8 cellular contexts compared by ENCODE assay signal in the genomic region with DNA sequence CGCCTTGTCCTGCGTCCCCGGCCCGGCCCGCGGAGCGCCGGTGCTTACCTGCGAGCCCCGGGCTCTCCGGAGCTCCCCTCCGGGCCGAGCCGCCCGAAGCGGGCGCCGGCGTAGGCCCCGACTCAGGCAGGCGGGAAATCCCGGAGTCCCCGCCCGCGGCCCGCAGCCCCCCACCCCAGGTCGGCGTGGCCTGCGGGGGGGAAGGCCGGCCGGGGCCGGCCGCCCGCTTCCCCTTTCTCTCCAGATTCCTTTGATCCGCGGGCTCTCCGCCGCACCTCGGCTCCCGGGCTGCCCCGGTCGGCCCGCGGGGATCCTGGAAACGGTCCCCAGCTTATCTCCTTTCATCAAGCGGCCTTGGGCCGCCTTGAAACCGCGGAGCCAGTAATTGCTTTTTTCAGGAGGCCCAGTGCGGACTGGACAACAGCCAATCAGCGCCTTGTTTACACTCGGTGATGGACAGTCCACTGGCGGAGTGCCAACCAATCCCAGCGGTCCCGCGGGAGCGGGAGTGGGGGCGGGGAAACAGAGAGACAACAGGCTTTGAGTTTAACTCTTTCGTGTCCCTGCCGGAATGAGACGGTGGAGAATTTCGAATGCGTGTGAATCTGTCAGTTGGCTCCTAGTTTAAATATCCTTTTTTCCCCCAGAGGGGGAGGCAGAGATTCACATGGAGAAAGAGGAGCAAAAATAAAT. TPM values are rescaled to one million over a fixed set of nuclear protein-coding genes. Genes with fewer than 3 reads are reported as not detected.
DNase-seq lines count a peak whose midpoint lies in the region; ATAC-seq and TF ChIP-seq lines count a peak whose summit lies in the region.

No MANE protein-coding gene starts in this region.

- no peak overlapping the region for H3K4ac ChIP-seq in H9 (ENCODE audit: low read depth, low read length)

- no peak overlapping the region for H2BK15ac ChIP-seq in H9 (ENCODE audit: low read depth, low read length)

- H3K9ac ChIP-seq in H9 (ENCODE audit: extremely low read depth, insufficient read length, low read length): no peak overlapping the region

- no peak for TF ChIP-seq POLR2A in erythroblast (IDR thresholded peaks at IDR 0.05; ENCODE audit: low read length)

- no peak for TF ChIP-seq CTCF in BJ (IDR thresholded peaks at IDR 0.05; ENCODE audit: insufficient read depth, low read depth, low read length)
- TF ChIP-seq CTCF in H9 (conservative IDR thresholded peaks at IDR 0.05): peak; percentile 25; the same call in 1 of the 3 replicates
- TF ChIP-seq CTCF in mesothelial cell of epicardium (IDR thresholded peaks at IDR 0.05; ENCODE audit: unreplicated experiment): peak; percentile 13

- intact Hi-C loops in activated CD4-positive, alpha-beta memory T cell treated with anti-CD3 and anti-CD28 coated beads for 36 hours (cut with micrococcal nuclease): no loop called here

- no peak overlapping the region for H2AK5ac ChIP-seq in H9 (ENCODE audit: insufficient read length, low read length)

- no peak overlapping the region for H2BK5ac ChIP-seq in H9 (ENCODE audit: insufficient read length, low read length)

- H3T11ph ChIP-seq in H9 (ENCODE audit: low read length): no peak overlapping the region

- H3K27me3 ChIP-seq in BJ (ENCODE audit: control insufficient read depth, insufficient read depth, low read length): no peaks in the 10 kb centered on the region
- peaks cover 48% of the 10 kb centered on the region for H3K27me3 ChIP-seq in H9 (ENCODE audit: insufficient read depth, low read length)

- H2BK20ac ChIP-seq in H9 (ENCODE audit: low read depth, low read length, poor library complexity, severe bottlenecking): no peak overlapping the region

- no peaks in the 10 kb centered on the region for H3K79me2 ChIP-seq in H9 (ENCODE audit: insufficient read depth, low read length)

- no peak overlapping the region for H3K18ac ChIP-seq in H9 (ENCODE audit: insufficient read length, low read depth, low read length)

- H3K36me3 Mint-ChIP-seq in H9 (ENCODE audit: insufficient read depth in 1 of 3, low read depth in 3 of 3) (peaks cover 0 to 6% (median 4%) of the 10 kb centered on the region in 3 experiments; a peak in 3 of 7 replicates), mesothelial cell of epicardium (no peaks in the 10 kb centered on the region)
- peaks cover 2% of the 10 kb centered on the region for H3K36me3 Mint-ChIP-seq in activated CD4-positive, alpha-beta memory T cell treated with anti-CD3 and anti-CD28 coated beads for 36 hours

- DNase-seq in BJ (ENCODE audit: low read depth): peak; percentile 92
- DNase-seq in H9: peak; percentile 100
- DNase-seq in NCI-H345 treated with DMSO at 0.1 percent for 48 hours (lab: John Stamatoyannopoulos, UW; ENCODE audit: unreplicated experiment): peak; percentile 100
- peak; percentile 94 for DNase-seq in activated CD4-positive, alpha-beta memory T cell treated with anti-CD3 and anti-CD28 coated beads for 36 hours
- peak; percentile 99 for DNase-seq in erythroblast (lab: John Stamatoyannopoulos, UW)
- DNase-seq in mesothelial cell of epicardium (ENCODE audit: low spot score in 2 of 2, unreplicated experiment in 2 of 2): peak; percentile 100
- peak; percentile 59 for DNase-seq in stimulated activated CD8-positive, alpha-beta memory T cell treated with anti-CD3 and anti-CD28 coated beads, Interleukin-4, amount 100 ng/mL, for 24 hours (ENCODE audit: low read depth)

- no peak overlapping the region for H3K23ac ChIP-seq in H9 (ENCODE audit: insufficient read length, low read depth, low read length)

- H4K20me1 ChIP-seq in H9 (ENCODE audit: control insufficient read depth, insufficient read depth, insufficient read length): no peaks in the 10 kb centered on the region

- no peak overlapping the region for H2BK120ac ChIP-seq in H9 (ENCODE audit: low read depth, low read length, poor library complexity, severe bottlenecking)

- H3K14ac ChIP-seq in H9 (ENCODE audit: insufficient read depth, low read length): no peak overlapping the region

- H3K27ac Mint-ChIP-seq in H9 (no peak overlapping the region), mesothelial cell of epicardium (peak overlapping the region; percentile 98)
- no peak overlapping the region for H3K27ac Mint-ChIP-seq in activated CD4-positive, alpha-beta memory T cell treated with anti-CD3 and anti-CD28 coated beads for 36 hours

- no peak overlapping the region for H3K27ac ChIP-seq in H9 (ENCODE audit: insufficient read length, low read depth, low read length)

- H3K9me3 Mint-ChIP-seq in H9 (peaks cover 0 to 4% of the 10 kb centered on the region in 2 experiments; a peak in 1 of 5 replicates), mesothelial cell of epicardium (no peaks in the 10 kb centered on the region)
- no peaks in the 10 kb centered on the region for H3K9me3 Mint-ChIP-seq in activated CD4-positive, alpha-beta memory T cell treated with anti-CD3 and anti-CD28 coated beads for 36 hours

- H3K4me3 Mint-ChIP-seq in H9: peak overlapping the region; percentile 64 to 84
- peak overlapping the region; percentile 39 for H3K4me3 Mint-ChIP-seq in activated CD4-positive, alpha-beta memory T cell treated with anti-CD3 and anti-CD28 coated beads for 36 hours
- peak overlapping the region; percentile 83 for H3K4me3 Mint-ChIP-seq in mesothelial cell of epicardium

- WGBS in H9 (ENCODE audit: extremely low coverage, insufficient read length, low lambda C conversion rate): no CpG with 5 or more reads among the region's 63 CpGs

- H3K27me3 Mint-ChIP-seq in H9 (ENCODE audit: low read depth) (peaks cover 61% of the 10 kb centered on the region), mesothelial cell of epicardium (ENCODE audit: low read depth) (no peaks in the 10 kb centered on the region)
- peaks cover 52% of the 10 kb centered on the region for H3K27me3 Mint-ChIP-seq in activated CD4-positive, alpha-beta memory T cell treated with anti-CD3 and anti-CD28 coated beads for 36 hours

- H3K4me3 ChIP-seq in BJ (ENCODE audit: low read depth, low read length): peak overlapping the region; percentile 66

- CTCF ChIA-PET in BJ (lab: Yijun Ruan, JAX): interaction anchor here (0.6 to 2.2 kb wide), 6 partner anchors 8 to 99 kb away, joined by 3 to 11 read pairs (median 4); a partner anchor contains a TSS
- CTCF ChIA-PET in activated CD4-positive, alpha-beta memory T cell treated with anti-CD3 and anti-CD28 coated beads for 36 hours (lab: Charles Lee): no interaction called here

- H3K9me3 ChIP-seq in H9 (ENCODE audit: control insufficient read depth, low read depth, low read length): no peaks in the 10 kb centered on the region

- H4K5ac ChIP-seq in H9 (ENCODE audit: insufficient read length, low read depth, low read length): no peak overlapping the region

- H3K4me1 Mint-ChIP-seq in H9: peaks cover 25 to 58% of the 10 kb centered on the region in 2 experiments
- peaks cover 22% of the 10 kb centered on the region for H3K4me1 Mint-ChIP-seq in activated CD4-positive, alpha-beta memory T cell treated with anti-CD3 and anti-CD28 coated beads for 36 hours (ENCODE audit: low read depth)
- peaks cover 63% of the 10 kb centered on the region for H3K4me1 Mint-ChIP-seq in mesothelial cell of epicardium

- H3K4me2 ChIP-seq in H9 (ENCODE audit: insufficient read depth, insufficient read length, low read length): peak overlapping the region; percentile 40

- H3K56ac ChIP-seq in H9 (ENCODE audit: insufficient read length, low read depth, low read length): no peak overlapping the region

- no peak overlapping the region for H4K91ac ChIP-seq in H9 (ENCODE audit: insufficient read length, low read depth, low read length)

- H3K79me1 ChIP-seq in H9 (ENCODE audit: insufficient read depth, low read depth, low read length, poor library complexity, severe bottlenecking): no peaks in the 10 kb centered on the region

- no peaks in the 10 kb centered on the region for H3K4me1 ChIP-seq in H9 (ENCODE audit: insufficient read depth, low read length)

- POLR2A ChIA-PET in BJ (lab: Charles Lee): no interaction called here
- POLR2A ChIA-PET in activated CD4-positive, alpha-beta memory T cell treated with anti-CD3 and anti-CD28 coated beads for 36 hours (lab: Charles Lee): no interaction called here

- ATAC-seq in HG03354 (IDR thresholded peaks at IDR 0.05; ENCODE audit: poor library complexity, severe bottlenecking, unreplicated experiment): no peak

- H4K8ac ChIP-seq in H9 (replicated peaks; ENCODE audit: insufficient read length, low read depth, low read length): no peak overlapping the region

- H3K23me2 ChIP-seq in H9 (ENCODE audit: insufficient read length, low read depth, low read length, poor library complexity, severe bottlenecking): peaks cover 37% of the 10 kb centered on the region

- H3K36me3 ChIP-seq in BJ (ENCODE audit: control insufficient read depth, insufficient read depth, low read length): peaks cover 4% of the 10 kb centered on the region; the same call in 1 of the 2 replicates

- no peak overlapping the region for H2AFZ ChIP-seq in H9 (ENCODE audit: low read length)

- H2BK12ac ChIP-seq in H9 (ENCODE audit: insufficient read length, low read depth, low read length): no peak overlapping the region

RNA-seq across cellular contexts. Expression of a gene that starts 1.4 kb away (rescaled TPM):
- polyA plus RNA-seq in BJ (2011; rRNA removed): 2.3 and 3.1 TPM in 2 replicates
- polyA minus RNA-seq in BJ (2011; rRNA and poly(A)+ RNA removed): 2.9 and 3.4 TPM in 2 replicates
- total RNA-seq in H9 (2021): 1.7 and 3.1 TPM in 2 replicates
- under 1 TPM in 1 of 2 experiments, not detected in 1; 0.10 TPM for total RNA-seq in activated CD4-positive, alpha-beta memory T cell treated with anti-CD3 and anti-CD28 coated beads for 36 hours
- 34.9 to 36.4 TPM (median 35.1 TPM) in 3 replicates for total RNA-seq in mesothelial cell of epicardium
